8 cellular contexts compared by ENCODE assay signal in genomic region chr10:99630439-99630838, GRCh38.
DNase-seq lines count a peak whose midpoint lies in the region; ATAC-seq and TF ChIP-seq lines count a peak whose summit lies in the region.

No MANE protein-coding gene starts in this region.

- no peak overlapping the region for H3K4me3 Mint-ChIP-seq in effector memory CD8-positive, alpha-beta T cell

- no peaks in the 10 kb centered on the region for H3K4me1 Mint-ChIP-seq in effector memory CD8-positive, alpha-beta T cell (ENCODE audit: low read depth in 2 of 2)

- no peak overlapping the region for H3K4me3 ChIP-seq in AG09309 (ENCODE audit: control insufficient read depth, low read depth, low read length)

- no peaks in the 10 kb centered on the region for H3K36me3 Mint-ChIP-seq in effector memory CD8-positive, alpha-beta T cell (ENCODE audit: insufficient read depth)

- DNase-seq in AG09309 (ENCODE audit: low read depth) = peak; percentile 31
- DNase-seq in GM20000 (ENCODE audit: low spot score) = peak; percentile 22
- peak; percentile 46 for DNase-seq in glomerular visceral epithelial cell (ENCODE audit: extremely low spot score)
- DNase-seq in NCI-H187 (lab: John Stamatoyannopoulos, UW) = no peak
- DNase-seq in activated CD4-positive, alpha-beta T cell treated with anti-CD3 and anti-CD28 coated beads, Interleukin-2, amount 50 U/mL, for 1 hour = no peak
- no peak for DNase-seq in effector memory CD8-positive, alpha-beta T cell

- ATAC-seq in SK-N-SH treated with all-trans-retinoic acid at 6 μM for 48 hours = peak; percentile 94
- ATAC-seq in HG03135 (IDR thresholded peaks at IDR 0.05; ENCODE audit: unreplicated experiment) = no peak
- ATAC-seq in effector memory CD8-positive, alpha-beta T cell (replicated peaks) = no peak

- peak; percentile 51 for TF ChIP-seq CTCF in AG09309 (IDR thresholded peaks at IDR 0.05; ENCODE audit: control insufficient read depth, insufficient read depth, low read depth, low read length, missing control alignments)
- TF ChIP-seq CTCF in GM20000 (IDR thresholded peaks at IDR 0.05; ENCODE audit: extremely low read depth, missing control alignments) = peak; percentile 26

- H3K9me3 Mint-ChIP-seq in effector memory CD8-positive, alpha-beta T cell = no peaks in the 10 kb centered on the region

- H3K27ac Mint-ChIP-seq in effector memory CD8-positive, alpha-beta T cell = no peak overlapping the region

- peaks cover 33 to 41% of the 10 kb centered on the region in 2 donors for H3K27me3 Mint-ChIP-seq in effector memory CD8-positive, alpha-beta T cell

TF ChIP-seq in SK-N-SH treated with all-trans-retinoic acid at 6 μM for 48 hours, 23 proteins besides CTCF, POLR2A, EP300 and RAD21:
- TF ChIP-seq, protein P1, sequence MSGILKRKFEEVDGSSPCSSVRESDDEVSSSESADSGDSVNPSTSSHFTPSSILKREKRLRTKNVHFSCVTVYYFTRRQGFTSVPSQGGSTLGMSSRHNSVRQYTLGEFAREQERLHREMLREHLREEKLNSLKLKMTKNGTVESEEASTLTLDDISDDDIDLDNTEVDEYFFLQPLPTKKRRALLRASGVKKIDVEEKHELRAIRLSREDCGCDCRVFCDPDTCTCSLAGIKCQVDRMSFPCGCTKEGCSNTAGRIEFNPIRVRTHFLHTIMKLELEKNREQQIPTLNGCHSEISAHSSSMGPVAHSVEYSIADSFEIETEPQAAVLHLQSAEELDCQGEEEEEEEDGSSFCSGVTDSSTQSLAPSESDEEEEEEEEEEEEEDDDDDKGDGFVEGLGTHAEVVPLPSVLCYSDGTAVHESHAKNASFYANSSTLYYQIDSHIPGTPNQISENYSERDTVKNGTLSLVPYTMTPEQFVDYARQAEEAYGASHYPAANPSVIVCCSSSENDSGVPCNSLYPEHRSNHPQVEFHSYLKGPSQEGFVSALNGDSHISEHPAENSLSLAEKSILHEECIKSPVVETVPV (CRISPR knock-in tag; IDR thresholded peaks at IDR 0.05) = no peak
- TF ChIP-seq ZFP3 (CRISPR knock-in tag; IDR thresholded peaks at IDR 0.05) = no peak
- TF ChIP-seq, protein P2, sequence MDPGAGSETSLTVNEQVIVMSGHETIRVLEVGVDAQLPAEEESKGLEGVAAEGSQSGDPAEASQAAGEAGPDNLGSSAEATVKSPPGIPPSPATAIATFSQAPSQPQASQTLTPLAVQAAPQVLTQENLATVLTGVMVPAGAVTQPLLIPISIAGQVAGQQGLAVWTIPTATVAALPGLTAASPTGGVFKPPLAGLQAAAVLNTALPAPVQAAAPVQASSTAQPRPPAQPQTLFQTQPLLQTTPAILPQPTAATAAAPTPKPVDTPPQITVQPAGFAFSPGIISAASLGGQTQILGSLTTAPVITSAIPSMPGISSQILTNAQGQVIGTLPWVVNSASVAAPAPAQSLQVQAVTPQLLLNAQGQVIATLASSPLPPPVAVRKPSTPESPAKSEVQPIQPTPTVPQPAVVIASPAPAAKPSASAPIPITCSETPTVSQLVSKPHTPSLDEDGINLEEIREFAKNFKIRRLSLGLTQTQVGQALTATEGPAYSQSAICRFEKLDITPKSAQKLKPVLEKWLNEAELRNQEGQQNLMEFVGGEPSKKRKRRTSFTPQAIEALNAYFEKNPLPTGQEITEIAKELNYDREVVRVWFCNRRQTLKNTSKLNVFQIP (CRISPR knock-in tag; IDR thresholded peaks at IDR 0.05; ENCODE audit: borderline replicate concordance, low read depth) = no peak

Comparison
In these comparisons a context has a peak if more than half of its experiments do, and no peak if none do; other contexts are left out.
1. DNase-seq: peak in AG09309 (single experiment), GM20000 (single experiment) and glomerular visceral epithelial cell (single experiment); none in NCI-H187 (0 of 2), activated CD4-positive, alpha-beta T cell treated with anti-CD3 and anti-CD28 coated beads, Interleukin-2, amount 50 U/mL, for 1 hour (single experiment) and effector memory CD8-positive, alpha-beta T cell (0 of 3).